ENCODE assay signal across 2 cellular contexts in the genomic region with DNA sequence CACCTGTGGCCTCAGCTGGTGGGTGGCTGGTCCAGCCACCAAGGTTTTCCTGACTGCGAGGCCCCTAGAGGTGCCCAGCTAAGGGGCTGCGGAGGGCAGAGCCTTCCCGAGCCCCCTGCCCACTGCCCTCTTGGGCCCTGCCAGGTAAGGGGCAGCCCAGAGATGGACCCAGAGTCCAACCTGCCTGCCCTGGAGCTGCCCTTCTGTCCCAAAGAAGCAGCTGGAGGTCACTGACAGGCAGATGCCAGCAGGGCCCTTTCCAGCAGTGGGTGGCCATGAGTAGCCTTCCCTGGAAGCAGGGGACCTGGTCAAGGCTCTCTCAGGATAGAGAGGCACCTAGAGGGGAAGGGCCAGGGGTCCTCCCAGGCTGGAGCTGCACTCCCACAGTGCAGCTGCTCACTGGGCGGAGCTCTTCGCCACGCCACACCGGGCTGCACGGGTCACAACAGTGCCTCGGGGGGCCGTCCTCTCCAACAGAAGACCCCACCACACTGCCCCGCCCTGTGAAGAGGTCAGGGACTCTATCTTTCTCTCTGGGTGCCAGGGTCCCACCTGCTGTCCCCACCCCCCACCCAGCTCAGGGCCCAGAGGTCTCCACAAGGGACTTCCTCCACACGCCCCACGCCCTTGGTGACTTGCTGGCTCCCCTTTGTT.
TF ChIP-seq lines count a peak whose summit lies in the region.

No MANE protein-coding gene starts in this region.

TF ChIP-seq in K562, 482 proteins besides CTCF, POLR2A, EP300 and RAD21:
- no peak for TF ChIP-seq RAD51 (IDR thresholded peaks at IDR 0.05; ENCODE audit: borderline replicate concordance, low read depth)
- TF ChIP-seq MCM5 (IDR thresholded peaks at IDR 0.05; ENCODE audit: low read depth): no peak
- TF ChIP-seq MAFK (IDR thresholded peaks at IDR 0.05; ENCODE audit: low read length): no peak
- peak; percentile 22; the same call in 1 of the 2 replicates for TF ChIP-seq POLR2G (IDR thresholded peaks at IDR 0.05; ENCODE audit: low read depth, low read length)
- no peak for TF ChIP-seq ERF (CRISPR knock-in tag; IDR thresholded peaks at IDR 0.05)
- TF ChIP-seq FIP1L1 (IDR thresholded peaks at IDR 0.05; ENCODE audit: low read depth, low read length, poor library complexity, severe bottlenecking): no peak
- no peak for TF ChIP-seq HMG20B (CRISPR knock-in tag; IDR thresholded peaks at IDR 0.05)
- no peak for TF ChIP-seq PATZ1 (CRISPR knock-in tag; IDR thresholded peaks at IDR 0.05; ENCODE audit: borderline replicate concordance)
TF ChIP-seq in K562: peak in this region for 1.

TF ChIP-seq in SK-N-SH treated with all-trans-retinoic acid at 6 μM for 48 hours, 23 proteins besides CTCF, POLR2A, EP300 and RAD21:
- no peak for TF ChIP-seq GLIS3 (CRISPR knock-in tag; IDR thresholded peaks at IDR 0.05)
- no peak for TF ChIP-seq CREB5 (CRISPR knock-in tag; IDR thresholded peaks at IDR 0.05; ENCODE audit: low read depth)
- no peak for TF ChIP-seq TOX (CRISPR knock-in tag; IDR thresholded peaks at IDR 0.05; ENCODE audit: borderline replicate concordance)
- TF ChIP-seq ARNTL (CRISPR knock-in tag; IDR thresholded peaks at IDR 0.05; ENCODE audit: borderline replicate concordance, low read depth): no peak
- no peak for TF ChIP-seq ZNF70 (CRISPR knock-in tag; IDR thresholded peaks at IDR 0.05)
- no peak for TF ChIP-seq PPARA (CRISPR knock-in tag; IDR thresholded peaks at IDR 0.05; ENCODE audit: borderline replicate concordance)
- TF ChIP-seq CSDC2 (CRISPR knock-in tag; IDR thresholded peaks at IDR 0.05): no peak
- TF ChIP-seq CSRNP3 (CRISPR knock-in tag; IDR thresholded peaks at IDR 0.05): no peak
- TF ChIP-seq TCF4 (CRISPR knock-in tag; IDR thresholded peaks at IDR 0.05; ENCODE audit: borderline replicate concordance): no peak
- no peak for TF ChIP-seq ZFP3 (CRISPR knock-in tag; IDR thresholded peaks at IDR 0.05)
- no peak for TF ChIP-seq PATZ1 (CRISPR knock-in tag; IDR thresholded peaks at IDR 0.05; ENCODE audit: borderline replicate concordance)
- TF ChIP-seq ESRRG (CRISPR knock-in tag; IDR thresholded peaks at IDR 0.05): no peak
- no peak for TF ChIP-seq ZFP30 (CRISPR knock-in tag; IDR thresholded peaks at IDR 0.05)
- no peak for TF ChIP-seq SNAI2 (CRISPR knock-in tag; IDR thresholded peaks at IDR 0.05)
- TF ChIP-seq BACH2 (CRISPR knock-in tag; IDR thresholded peaks at IDR 0.05; ENCODE audit: borderline replicate concordance): no peak
- TF ChIP-seq OSR1 (CRISPR knock-in tag; IDR thresholded peaks at IDR 0.05): no peak
- no peak for TF ChIP-seq RARB (CRISPR knock-in tag; IDR thresholded peaks at IDR 0.05)
- no peak for TF ChIP-seq ZNF8 (CRISPR knock-in tag; IDR thresholded peaks at IDR 0.05)
